In the genomic region with DNA sequence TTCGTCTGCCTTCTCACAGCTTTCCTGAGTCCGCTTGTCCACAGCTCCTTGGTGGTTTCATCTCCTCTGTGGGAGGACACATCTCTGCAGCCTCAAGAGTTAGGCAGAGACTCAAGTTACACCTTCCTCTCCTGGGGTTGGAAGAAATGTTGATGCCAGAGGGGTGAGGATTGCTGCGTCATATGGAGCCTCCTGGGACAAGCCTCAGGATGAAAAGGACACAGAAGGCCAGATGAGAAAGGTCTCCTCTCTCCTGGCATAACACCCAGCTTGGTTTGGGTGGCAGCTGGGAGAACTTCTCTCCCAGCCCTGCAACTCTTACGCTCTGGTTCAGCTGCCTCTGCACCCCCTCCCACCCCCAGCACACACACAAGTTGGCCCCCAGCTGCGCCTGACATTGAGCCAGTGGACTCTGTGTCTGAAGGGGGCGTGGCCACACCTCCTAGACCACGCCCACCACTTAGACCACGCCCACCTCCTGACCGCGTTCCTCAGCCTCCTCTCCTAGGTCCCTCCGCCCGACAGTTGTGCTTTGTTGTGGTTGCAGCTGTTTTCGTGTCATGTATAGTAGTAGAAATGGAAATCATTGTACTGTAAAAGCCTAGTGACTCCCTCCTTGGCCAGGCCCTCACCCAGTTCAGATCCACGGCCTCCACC, we compare ENCODE assay signal across 8 cellular contexts. TPM values are rescaled to one million over a fixed set of nuclear protein-coding genes. Genes with fewer than 3 reads are reported as not detected.
DNase-seq lines count a peak whose midpoint lies in the region; ATAC-seq and TF ChIP-seq lines count a peak whose summit lies in the region.

No MANE protein-coding gene starts in this region.

- intact Hi-C loops in Right ventricle myocardium inferior (cut with DNase I) (no loop called here), left ventricle myocardium inferior (cut with micrococcal nuclease) (no loop called here)

- H3K9me3 ChIP-seq in cardiac muscle cell (ENCODE audit: low read depth) (no peaks in the 10 kb centered on the region), left ventricle myocardium inferior (replicated peaks) (no peaks in the 10 kb centered on the region)

- H3K27ac ChIP-seq in cardiac muscle cell (no peak overlapping the region), left ventricle myocardium inferior (replicated peaks) (no peak overlapping the region)

- no peaks in the 10 kb centered on the region for H3K27me3 ChIP-seq in cardiac muscle cell
- H3K27me3 ChIP-seq in left ventricle myocardium inferior (ENCODE audit: low read depth), result peaks cover 7% of the 10 kb centered on the region

- H3K4me1 ChIP-seq in cardiac muscle cell (ENCODE audit: low read depth) (no peaks in the 10 kb centered on the region), left ventricle myocardium inferior (peaks cover 16% of the 10 kb centered on the region)

- H3K4me3 ChIP-seq in cardiac muscle cell (no peak overlapping the region), left ventricle myocardium inferior (no peak overlapping the region)

- H3K36me3 ChIP-seq in cardiac muscle cell (no peaks in the 10 kb centered on the region), left ventricle myocardium inferior (no peaks in the 10 kb centered on the region)

- DNase-seq in cardiac muscle cell (ENCODE audit: low read depth in 1 of 2, low spot score in 1 of 2) (peak; percentile 43 to 52), Right ventricle myocardium inferior (ENCODE audit: missing footprints) (no peak), dermis blood vessel endothelial cell (peak; percentile 40), left ventricle myocardium inferior (no peak)
- DNase-seq in activated CD4-positive, alpha-beta T cell treated with anti-CD3 and anti-CD28 coated beads for 1 hour, result peak; percentile 77
- DNase-seq in stimulated activated CD4-positive, alpha-beta T cell treated with anti-CD3 and anti-CD28 coated beads, Interleukin-4, amount 100 ng/mL, for 24 hours, result peak; percentile 83

- TF ChIP-seq CTCF in cardiac muscle cell (IDR thresholded peaks at IDR 0.05; ENCODE audit: low read depth, low read length) (no peak), left ventricle myocardium inferior (IDR thresholded peaks at IDR 0.05; ENCODE audit: borderline replicate concordance) (no peak)

- ATAC-seq in Right ventricle myocardium inferior, result no peak
- ATAC-seq in HG02884 (IDR thresholded peaks at IDR 0.05; ENCODE audit: unreplicated experiment), result no peak
- ATAC-seq in HG02973 (IDR thresholded peaks at IDR 0.05; ENCODE audit: unreplicated experiment), result no peak

RNA-seq across cellular contexts. Expression of a gene that starts 11.7 kb away (rescaled TPM):
- 1.1 and 1.2 TPM in 2 replicates for total RNA-seq in cardiac muscle cell
- polyA plus RNA-seq in cardiac muscle cell, result 0.61 and 2.3 TPM in 2 replicates
- total RNA-seq in Right ventricle myocardium inferior, result 9.5 TPM
- total RNA-seq in dermis blood vessel endothelial cell, result 0.17 TPM in 1 of 2 replicates, not detected in the other
- total RNA-seq in left ventricle myocardium inferior, result 5.0 TPM

Comparison
In these comparisons a context has a peak if more than half of its experiments do, and no peak if none do; other contexts are left out.
1. DNase-seq: peak in cardiac muscle cell (2 of 2), activated CD4-positive, alpha-beta T cell treated with anti-CD3 and anti-CD28 coated beads for 1 hour (single experiment), dermis blood vessel endothelial cell (single experiment) and stimulated activated CD4-positive, alpha-beta T cell treated with anti-CD3 and anti-CD28 coated beads, Interleukin-4, amount 100 ng/mL, for 24 hours (single experiment); none in Right ventricle myocardium inferior (single experiment) and left ventricle myocardium inferior (single experiment).